In the genomic region with DNA sequence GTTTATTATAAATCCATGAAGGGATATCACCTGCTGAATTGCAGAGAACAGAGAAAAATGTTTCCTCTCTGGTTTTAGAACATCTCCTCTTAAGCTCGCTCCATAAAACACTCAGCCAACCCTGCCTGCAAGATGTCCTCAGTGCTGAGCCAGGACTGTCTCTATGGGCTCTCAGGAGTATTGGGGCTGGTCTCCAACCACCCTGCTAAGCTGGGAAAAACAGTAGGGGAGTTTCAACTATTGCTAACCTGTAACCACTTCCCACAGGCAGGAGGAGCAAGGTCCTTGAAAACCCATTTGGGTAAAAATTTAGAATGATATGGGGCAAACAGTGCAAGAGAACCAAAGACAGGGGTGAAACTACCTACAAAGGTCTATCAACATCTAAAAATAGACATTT, we compare ENCODE assay signal across 34 cellular contexts.
"Had no signal": no experiment of that assay in that cellular context is flagged by ENCODE, and none has a peak within 500 bp of the region (broad histone marks: within the 10 kb centered on the region; RNA-seq: fewer than 3 reads in every experiment).

No MANE protein-coding gene starts in this region.

- H3K9ac ChIP-seq: SK-N-SH had no signal

- H3K9me3 ChIP-seq: SJSA1 had no signal

- DNase-seq: activated CD4-positive, alpha-beta memory T cell treated with anti-CD3 and anti-CD28 coated beads, Interleukin-2, amount 10 ng/mL, durations not matched to agents 7 days and 5 days; activated CD4-positive, alpha-beta T cell treated with anti-CD3 and anti-CD28 coated beads for 1 hour; activated CD4-positive, alpha-beta T cell treated with anti-CD3 and anti-CD28 coated beads for 48 hours; activated CD4-positive, CD25-positive, alpha-beta regulatory T cell; activated CD8-positive, alpha-beta memory T cell treated with anti-CD3 and anti-CD28 coated beads for 24 hours; activated CD8-positive, alpha-beta memory T cell treated with anti-CD3 and anti-CD28 coated beads, Interleukin-2, amount 10 ng/mL, durations not matched to agents 7 days and 5 days; activated CD8-positive, alpha-beta memory T cell treated with anti-CD3 and anti-CD28 coated beads, Interleukin-2, amount 50 U/mL, for 48 hours; activated effector memory CD4-positive, alpha-beta T cell treated with Interleukin-2 at 50 U/mL for 16 hours; activated naive CD4-positive, alpha-beta T cell treated with anti-CD3 and anti-CD28 coated beads, Interleukin-2, amount 10 ng/mL, durations not matched to agents 7 days and 5 days; activated naive CD8-positive, alpha-beta T cell treated with anti-CD3 and anti-CD28 coated beads, Interleukin-2, amount 50 U/mL, for 24 hours; activated T-cell treated with anti-CD3 and anti-CD28 coated beads, Interleukin-2, amount 50 U/mL, for 48 hours; anterior cingulate cortex; Kasumi-1; KG1; MM.1S; NCI-H1092 treated with DMSO at 0.1 percent for 48 hours; NCI-H1417; NCI-H146; NCI-H187; NCI-H2029 treated with DMSO at 0.1 percent for 48 hours; NCI-H2107; NCI-H2171; NCI-H510A; NCI-H526; NCI-H748 treated with DMSO at 0.1 percent for 48 hours; NK-92 treated with Interleukin-12 subunit alpha and Interleukin-12 subunit beta, amount 100 ng/mL, for 24 hours; PC-9; SHP77 treated with DMSO at 0.1 percent for 48 hours; SK-N-SH; T-cell; T-helper 17 cell had no signal

- ATAC-seq: activated CD8-positive, alpha-beta memory T cell treated with anti-CD3 and anti-CD28 coated beads, Interleukin-2, amount 10 ng/mL, durations not matched to agents 7 days and 5 days; activated naive CD8-positive, alpha-beta T cell treated with anti-CD3 and anti-CD28 coated beads, Interleukin-2, amount 50 U/mL, for 24 hours; T-cell; T-helper 17 cell had no signal

- H3K36me3 ChIP-seq: SJSA1 had no signal

- H3K4me2 ChIP-seq: PC-9, SK-N-SH had no signal

- H3K4me3 ChIP-seq: PC-9, SJSA1 had no signal

- H3K27me3 ChIP-seq: SJSA1 had no signal

- H2AFZ ChIP-seq: PC-9 had no signal

- FAIRE-seq: RCC 7860 had no signal

- H3K27ac ChIP-seq: PC-9, SJSA1, VCaP had no signal
